In the genomic region with DNA sequence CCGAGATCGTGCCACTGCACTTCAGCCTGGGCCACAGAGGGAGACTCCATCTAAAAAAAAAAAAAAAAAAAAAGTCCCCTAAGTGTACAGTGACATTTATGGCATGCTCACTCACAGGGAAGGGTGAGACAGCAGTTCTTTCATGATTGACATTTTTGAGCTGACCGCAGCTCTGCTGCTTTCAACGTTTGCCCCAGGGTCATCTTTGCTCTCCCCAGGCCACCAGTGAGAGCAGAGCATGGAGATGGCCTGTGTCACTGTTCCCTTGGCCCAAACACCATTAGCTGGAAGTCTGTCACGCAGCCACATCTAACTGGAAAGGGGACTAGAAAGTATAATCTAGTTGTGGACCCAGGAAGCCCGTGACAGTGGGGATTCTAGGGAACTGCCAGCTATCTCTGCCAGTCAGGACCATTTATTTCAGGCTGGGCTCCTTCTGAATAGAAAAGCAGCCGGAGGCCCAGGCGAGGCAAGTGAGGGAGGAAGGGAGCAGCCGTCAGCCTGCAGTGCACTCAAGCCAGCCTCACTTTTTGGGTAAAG, we compare ENCODE assay signal across 9 cellular contexts.
"Had no signal": no experiment of that assay in that cellular context is flagged by ENCODE, and none has a peak within 500 bp of the region (broad histone marks: within the 10 kb centered on the region; RNA-seq: fewer than 3 reads in every experiment).

No MANE protein-coding gene starts in this region.

- H3K4me2 ChIP-seq: smooth muscle cell had no signal

- DNase-seq: activated CD4-positive, alpha-beta T cell treated with anti-CD3 and anti-CD28 coated beads, Interleukin-2, amount 50 U/mL, for 1 hour; activated effector memory CD4-positive, alpha-beta T cell treated with Interleukin-2 at 50 U/mL for 16 hours; effector memory CD8-positive, alpha-beta T cell; kidney; T-helper 1 cell; thyroid gland had no signal

- H3K27me3 ChIP-seq: ovary, thyroid gland had no signal

- H3K9me3 ChIP-seq: ovary, thyroid gland had no signal

- FAIRE-seq: kidney had no signal

- H3K27ac ChIP-seq: ovary, thyroid gland had no signal

- H3K4me1 ChIP-seq: thyroid gland had no signal

- H3K4me3 ChIP-seq: ovary, smooth muscle cell, thyroid gland had no signal

- H3K36me3 ChIP-seq: ovary, thyroid gland had no signal

- ATAC-seq: effector memory CD8-positive, alpha-beta T cell; stimulated activated effector memory CD8-positive, alpha-beta T cell treated with anti-CD3 and anti-CD28 coated beads, Interleukin-12 subunit alpha, Interleukin-12 subunit beta, amount 100 ng/mL, for 72 hours had no signal
